In the genomic region with DNA sequence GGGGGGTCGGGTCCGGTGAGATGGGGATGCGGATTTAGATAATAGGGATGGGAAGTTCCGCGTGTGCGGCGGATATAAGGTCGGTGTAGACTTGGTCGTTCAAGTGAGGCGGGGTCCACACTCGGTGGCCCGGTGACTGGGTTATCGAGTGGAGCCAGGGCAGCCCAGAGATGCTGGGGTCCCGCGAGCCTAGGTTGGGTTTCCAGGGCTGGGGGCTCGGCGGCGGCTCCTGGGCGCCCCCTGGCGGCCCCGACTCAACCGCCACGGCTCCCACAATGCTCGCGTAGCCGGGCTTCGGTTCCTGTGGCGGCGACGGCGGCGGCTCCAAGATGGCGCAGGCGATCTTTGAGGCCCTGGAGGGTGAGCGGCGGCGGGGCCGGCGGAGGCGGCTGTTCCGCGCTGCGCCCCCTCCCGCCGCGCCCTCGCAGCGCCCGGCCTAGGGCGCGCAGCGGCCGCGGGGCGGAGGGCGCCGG, we compare ENCODE assay signal across 8 cellular contexts. TPM values are rescaled to one million over a fixed set of nuclear protein-coding genes. Genes with fewer than 3 reads are reported as not detected.
DNase-seq lines count a peak whose midpoint lies in the region; ATAC-seq and TF ChIP-seq lines count a peak whose summit lies in the region.

ZNF341 (plus strand) TSS at position 304 of the 473 bp plus-strand sequence; CDS start at position 330, 26 bp downstream.

- no peak for TF ChIP-seq EP300 in transverse colon (IDR thresholded peaks at IDR 0.05; ENCODE audit: low read depth)

- peak; percentile 85 for ATAC-seq in Right ventricle myocardium superior (ENCODE audit: poor library complexity)

- intact Hi-C loops in Right ventricle myocardium superior (cut with DNase I) = loop anchor here (10.0 kb wide), 1 partner anchor 277 kb away; no protein-coding TSS in a partner anchor
- intact Hi-C loops in posterior vena cava (cut with DNase I) = loop anchor here in 1 of 2 donors (5.0 kb wide), 1 partner anchor 64 kb away; the partner anchor contains the start of gene ACTL10
- intact Hi-C loops in transverse colon (cut with DNase I; ENCODE audit: low total_unique reads) = no loop called here

- H3K9me3 ChIP-seq in transverse colon = peaks cover 6 to 7% of the 10 kb centered on the region in 2 donors

- TF ChIP-seq POLR2A in transverse colon (IDR thresholded peaks at IDR 0.05) = no peak

- H3K4me1 ChIP-seq in transverse colon = peaks cover 17 to 30% (median 22%) of the 10 kb centered on the region in 4 donors

- H3K4me3 ChIP-seq in H7 (ENCODE audit: insufficient read depth, low read depth, low read length) = peak within 1 kb of the TSS; percentile 76
- H3K4me3 ChIP-seq in LNCaP clone FGC (ENCODE audit: low read depth, low read length) = peak within 1 kb of the TSS; percentile 46
- H3K4me3 ChIP-seq in transverse colon = peak within 1 kb of the TSS; percentile 44 to 57 (median 50)

- no peaks in the 10 kb centered on the region for H3K36me3 ChIP-seq in H7 (replicated peaks; ENCODE audit: control insufficient read depth, insufficient read depth, low read length)
- H3K36me3 ChIP-seq in transverse colon = no peaks in the 10 kb centered on the region

- H3K27me3 ChIP-seq in H7 (ENCODE audit: control insufficient read depth, insufficient read depth, low read length) = no peaks in the 10 kb centered on the region
- H3K27me3 ChIP-seq in transverse colon = no peaks in the 10 kb centered on the region

- in situ Hi-C loops in G401 (cut with HindIII; ENCODE audit: low sequenced_read_pairs) (no loop called here), transverse colon (cut with MboI; ENCODE audit: low pct_ligation_motif_present in 1 of 4, low pct_unique_long_range_greater_than_20kb in 1 of 4, low sequenced_read_pairs in 3 of 4) (no loop called here)

- TF ChIP-seq CTCF in LNCaP clone FGC (IDR thresholded peaks at IDR 0.05; ENCODE audit: control insufficient read depth, extremely low read depth, insufficient read depth) = peak; percentile 77
- peak; percentile 85 to 95 (median 90) for TF ChIP-seq CTCF in transverse colon (IDR thresholded peaks at IDR 0.05)

- DNase-seq in G401 (ENCODE audit: low spot score) (peak; percentile 75), H7 (peak; percentile 94), LNCaP clone FGC (ENCODE audit: low read depth) (peak; percentile 33), SHP77 treated with DMSO at 0.1 percent for 48 hours (lab: John Stamatoyannopoulos, UW) (peak; percentile 66), activated gamma-delta T cell treated with Interleukin-2 at 50 U/mL for 16 hours (peak; percentile 89), Right ventricle myocardium superior (peak; percentile 94), posterior vena cava (ENCODE audit: low spot score) (peak; percentile 97), transverse colon (peak; percentile 91)

- peak within 1 kb of the TSS; percentile 83 to 99 (median 96) for H3K27ac ChIP-seq in transverse colon

- WGBS in transverse colon (ENCODE audit: low coverage in 1 of 2), 2 donors = 13% methylated on average over 27 of the region's 57 CpGs; no CpG with 5 or more reads in 1 of the 2 donors

RNA-seq across cellular contexts. Expression of gene ZNF341, which starts in this region (rescaled TPM):
- total RNA-seq in G401 (2014; rRNA removed; shearing (Covaris generic)) = 0.86 and 2.3 TPM in 2 replicates
- 6.7 and 7.0 TPM in 2 replicates for total RNA-seq in H7 (2014; rRNA removed; shearing (Covaris generic))
- total RNA-seq in Right ventricle myocardium superior (1.9 TPM), posterior vena cava (1 to 10 TPM; 1.8 to 2.0 TPM), transverse colon (1 to 10 TPM; 3.8 to 7.2 (median 7.1) TPM)

Comparison
In these comparisons a context has a peak if more than half of its experiments do, and no peak if none do; other contexts are left out.
1. Peak in every context shown above with its lines: DNase-seq, ATAC-seq, H3K4me3 ChIP-seq and H3K27ac ChIP-seq.
2. DNase-seq: peak in every context shown above with its lines; median percentile 97 in posterior vena cava; 94 in H7; 94 in Right ventricle myocardium superior; 91 in transverse colon; 89 in activated gamma-delta T cell treated with Interleukin-2 at 50 U/mL for 16 hours; 75 in G401; 66 in SHP77 treated with DMSO at 0.1 percent for 48 hours; 33 in LNCaP clone FGC.